In the genomic region with DNA sequence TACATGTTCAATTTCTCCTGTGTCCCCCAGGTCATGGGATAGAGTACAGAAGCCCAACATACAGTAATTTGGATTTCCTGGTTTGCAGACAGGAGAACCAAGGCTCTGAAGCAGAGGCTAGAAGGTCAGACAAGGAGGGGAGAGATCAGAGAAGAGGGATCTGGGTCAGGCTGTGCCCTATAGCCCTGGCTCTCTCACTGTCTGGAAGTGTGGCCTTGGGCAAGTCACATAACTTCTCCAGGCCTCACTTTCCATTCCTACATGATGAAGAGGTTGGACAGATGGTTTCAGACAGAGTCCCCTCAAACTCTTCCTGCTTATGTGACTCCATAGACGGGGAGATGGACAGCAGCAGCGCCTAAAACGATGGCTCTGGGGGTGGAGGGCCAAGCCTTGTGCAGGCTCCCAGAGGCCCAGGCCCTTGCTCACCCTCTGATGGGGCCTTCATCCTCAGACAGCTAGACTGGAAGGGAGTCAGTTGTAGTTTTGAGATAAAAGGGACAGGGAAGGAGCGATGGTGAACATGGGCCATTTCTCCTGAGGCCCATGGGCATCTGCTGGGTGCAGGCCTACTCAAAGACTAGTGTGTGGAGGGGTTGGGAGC, we compare ENCODE assay signal across 28 cellular contexts. TPM values are rescaled to one million over a fixed set of nuclear protein-coding genes. Genes with fewer than 3 reads are reported as not detected.
DNase-seq lines count a peak whose midpoint lies in the region; TF ChIP-seq lines count a peak whose summit lies in the region.
"Had no signal": no experiment of that assay in that cellular context is flagged by ENCODE, and none has a peak within 500 bp of the region (broad histone marks: within the 10 kb centered on the region; RNA-seq: fewer than 3 reads in every experiment).

No MANE protein-coding gene starts in this region.

- no peak overlapping the region for H3K4me3 Mint-ChIP-seq in activated naive CD4-positive, alpha-beta T cell treated with anti-CD3 and anti-CD28 coated beads, Interleukin-2, amount 10 ng/mL, durations not matched to agents 7 days and 5 days
- H3K4me3 Mint-ChIP-seq in activated T-helper 1 cell treated with anti-CD3 and anti-CD28 coated beads, Interleukin-12 subunit alpha, Interleukin-12 subunit beta, Interleukin-2, Interleukin-4 antibody, amounts not matched to agents 30 ng/mL and 10 ng/mL and 1 ng/mL, durations not matched to agents 14 hours and 24 hours and 36 hours = no peak overlapping the region
- H3K4me3 Mint-ChIP-seq in nephron = peak overlapping the region; percentile 71 to 80 (median 75)
- H3K4me3 Mint-ChIP-seq: stimulated activated memory B cell treated with anti-CD40 and anti-IgM and Interleukin-4, amounts not matched to agents 10 μg/mL and 1 μg/mL and 100 μg/mL, for 72 hours had no signal

- peaks cover 3% of the 10 kb centered on the region for H3K36me3 Mint-ChIP-seq in activated naive CD4-positive, alpha-beta T cell treated with anti-CD3 and anti-CD28 coated beads, Interleukin-2, amount 10 ng/mL, durations not matched to agents 7 days and 5 days
- H3K36me3 Mint-ChIP-seq in activated T-helper 1 cell treated with anti-CD3 and anti-CD28 coated beads, Interleukin-12 subunit alpha, Interleukin-12 subunit beta, Interleukin-2, Interleukin-4 antibody, amounts not matched to agents 30 ng/mL and 10 ng/mL and 1 ng/mL, durations not matched to agents 14 hours and 24 hours and 36 hours (ENCODE audit: low read depth) = peaks cover 6% of the 10 kb centered on the region
- no peaks in the 10 kb centered on the region for H3K36me3 Mint-ChIP-seq in nephron (ENCODE audit: low read depth)
- H3K36me3 Mint-ChIP-seq: IgD-negative memory B cell; naive B cell; stimulated activated memory B cell treated with anti-CD40 and anti-IgM and Interleukin-4, amounts not matched to agents 10 μg/mL and 1 μg/mL and 100 μg/mL, for 72 hours had no signal

- TF ChIP-seq CTCF in nephron (IDR thresholded peaks at IDR 0.05; ENCODE audit: unreplicated experiment in 3 of 3) (no peak), vagina (IDR thresholded peaks at IDR 0.05) (no peak)

- no peak overlapping the region for H3K4me3 ChIP-seq in vagina
- H3K4me3 ChIP-seq: HAP-1, right lobe of liver had no signal

- no peak for TF ChIP-seq POLR2A in vagina (IDR thresholded peaks at IDR 0.05)

- no peaks in the 10 kb centered on the region for H3K36me3 ChIP-seq in vagina
- H3K36me3 ChIP-seq: HAP-1, right lobe of liver had no signal

- H3K27ac Mint-ChIP-seq in activated naive CD4-positive, alpha-beta T cell treated with anti-CD3 and anti-CD28 coated beads, Interleukin-2, amount 10 ng/mL, durations not matched to agents 7 days and 5 days = peak overlapping the region; percentile 21
- peak overlapping the region; percentile 4 for H3K27ac Mint-ChIP-seq in activated T-helper 1 cell treated with anti-CD3 and anti-CD28 coated beads, Interleukin-12 subunit alpha, Interleukin-12 subunit beta, Interleukin-2, Interleukin-4 antibody, amounts not matched to agents 30 ng/mL and 10 ng/mL and 1 ng/mL, durations not matched to agents 14 hours and 24 hours and 36 hours
- H3K27ac Mint-ChIP-seq in nephron = no peak overlapping the region
- H3K27ac Mint-ChIP-seq: stimulated activated memory B cell treated with anti-CD40 and anti-IgM and Interleukin-4, amounts not matched to agents 10 μg/mL and 1 μg/mL and 100 μg/mL, for 72 hours had no signal

- H3K9me3 ChIP-seq in vagina = no peaks in the 10 kb centered on the region
- H3K9me3 ChIP-seq: HAP-1, right lobe of liver had no signal

- H3K27ac ChIP-seq in vagina = no peak overlapping the region
- H3K27ac ChIP-seq: right lobe of liver, VCaP had no signal

- H3K4me1 ChIP-seq in vagina = peaks cover 21% of the 10 kb centered on the region

- no peaks in the 10 kb centered on the region for H3K9me3 Mint-ChIP-seq in activated naive CD4-positive, alpha-beta T cell treated with anti-CD3 and anti-CD28 coated beads, Interleukin-2, amount 10 ng/mL, durations not matched to agents 7 days and 5 days
- H3K9me3 Mint-ChIP-seq in activated T-helper 1 cell treated with anti-CD3 and anti-CD28 coated beads, Interleukin-12 subunit alpha, Interleukin-12 subunit beta, Interleukin-2, Interleukin-4 antibody, amounts not matched to agents 30 ng/mL and 10 ng/mL and 1 ng/mL, durations not matched to agents 14 hours and 24 hours and 36 hours = no peaks in the 10 kb centered on the region
- H3K9me3 Mint-ChIP-seq in nephron = no peaks in the 10 kb centered on the region
- H3K9me3 Mint-ChIP-seq: IgD-negative memory B cell; naive B cell; stimulated activated memory B cell treated with anti-CD40 and anti-IgM and Interleukin-4, amounts not matched to agents 10 μg/mL and 1 μg/mL and 100 μg/mL, for 72 hours had no signal

- peaks cover 26% of the 10 kb centered on the region for H3K27me3 Mint-ChIP-seq in activated naive CD4-positive, alpha-beta T cell treated with anti-CD3 and anti-CD28 coated beads, Interleukin-2, amount 10 ng/mL, durations not matched to agents 7 days and 5 days
- peaks cover 11% of the 10 kb centered on the region for H3K27me3 Mint-ChIP-seq in activated T-helper 1 cell treated with anti-CD3 and anti-CD28 coated beads, Interleukin-12 subunit alpha, Interleukin-12 subunit beta, Interleukin-2, Interleukin-4 antibody, amounts not matched to agents 30 ng/mL and 10 ng/mL and 1 ng/mL, durations not matched to agents 14 hours and 24 hours and 36 hours (ENCODE audit: insufficient read depth)
- peaks cover 6% of the 10 kb centered on the region for H3K27me3 Mint-ChIP-seq in nephron (ENCODE audit: low read depth)
- H3K27me3 Mint-ChIP-seq: IgD-negative memory B cell had no signal

- intact Hi-C loops in activated T-helper 1 cell treated with anti-CD3 and anti-CD28 coated beads, Interleukin-12 subunit alpha, Interleukin-12 subunit beta, Interleukin-2, Interleukin-4 antibody, amounts not matched to agents 30 ng/mL and 10 ng/mL and 1 ng/mL, durations not matched to agents 14 hours and 24 hours and 36 hours (cut with micrococcal nuclease) = no loop called here
- intact Hi-C loops in vagina (cut with DNase I) = no loop called here

- DNase-seq in activated naive CD4-positive, alpha-beta T cell treated with anti-CD3 and anti-CD28 coated beads, Interleukin-2, amount 10 ng/mL, durations not matched to agents 7 days and 5 days = no peak
- DNase-seq in activated naive CD4-positive, alpha-beta T cell treated with Interleukin-2 at 50 U/mL for 16 hours = no peak
- DNase-seq in activated T-helper 1 cell treated with anti-CD3 and anti-CD28 coated beads, Interleukin-12 subunit alpha, Interleukin-12 subunit beta, Interleukin-2, Interleukin-4 antibody, amounts not matched to agents 30 ng/mL and 10 ng/mL and 1 ng/mL, durations not matched to agents 14 hours and 24 hours and 36 hours (ENCODE audit: low spot score) = no peak
- peak; percentile 40 to 65 for DNase-seq in vagina (ENCODE audit: extremely low spot score in 2 of 2)
- DNase-seq in GDM1 (lab: John Stamatoyannopoulos, UW) = no peak
- no peak for DNase-seq in NCI-H1092 (lab: John Stamatoyannopoulos, UW)
- DNase-seq in GM19238 (ENCODE audit: insufficient read length, low spot score) = no peak
- DNase-seq: activated effector memory CD4-positive, alpha-beta T cell treated with Interleukin-2 at 50 U/mL for 16 hours; cerebellar nuclear complex; COR-L47; dorsolateral prefrontal cortex; GF-D8; left ventricle myocardium superior; naive B cell; NCI-H1092 treated with DMSO at 0.1 percent for 48 hours; NCI-H187; NCI-H2171 treated with DMSO at 0.1 percent for 48 hours; NCI-H510A treated with DMSO at 0.1 percent for 48 hours; NK-92 treated with Interleukin-12 subunit alpha and Interleukin-12 subunit beta, amount 100 ng/mL, for 24 hours; PC-3; right lobe of liver; stimulated activated CD4-positive, alpha-beta T cell treated with anti-CD3 and anti-CD28 coated beads, Interleukin-12 subunit alpha, Interleukin-12 subunit beta, amount 100 ng/mL, for 4 hours; stimulated activated CD4-positive, alpha-beta T cell treated with anti-CD3 and anti-CD28 coated beads, Interleukin-4, amount 100 ng/mL, for 24 hours had no signal

- no peaks in the 10 kb centered on the region for H3K27me3 ChIP-seq in vagina
- H3K27me3 ChIP-seq: dorsolateral prefrontal cortex, right lobe of liver had no signal

- CTCF ChIA-PET in activated naive CD4-positive, alpha-beta T cell treated with anti-CD3 and anti-CD28 coated beads, Interleukin-2, amount 10 ng/mL, durations not matched to agents 7 days and 5 days (lab: Charles Lee) = interaction anchor here (0.6 kb wide), 1 partner anchor 24 kb away, joined by 3 read pairs; no protein-coding TSS in a partner anchor

- peaks cover 20% of the 10 kb centered on the region for H3K4me1 Mint-ChIP-seq in activated naive CD4-positive, alpha-beta T cell treated with anti-CD3 and anti-CD28 coated beads, Interleukin-2, amount 10 ng/mL, durations not matched to agents 7 days and 5 days
- peaks cover 28% of the 10 kb centered on the region for H3K4me1 Mint-ChIP-seq in activated T-helper 1 cell treated with anti-CD3 and anti-CD28 coated beads, Interleukin-12 subunit alpha, Interleukin-12 subunit beta, Interleukin-2, Interleukin-4 antibody, amounts not matched to agents 30 ng/mL and 10 ng/mL and 1 ng/mL, durations not matched to agents 14 hours and 24 hours and 36 hours (ENCODE audit: low read depth)
- H3K4me1 Mint-ChIP-seq in nephron = peaks cover 62% of the 10 kb centered on the region

RNA-seq across cellular contexts. Expression of gene TRIM62, which starts 2.9 kb away (rescaled TPM):
- 4.1 and 4.5 TPM in 2 replicates for total RNA-seq in activated T-helper 1 cell treated with anti-CD3 and anti-CD28 coated beads, Interleukin-12 subunit alpha, Interleukin-12 subunit beta, Interleukin-2, Interleukin-4 antibody, amounts not matched to agents 30 ng/mL and 10 ng/mL and 1 ng/mL, durations not matched to agents 14 hours and 24 hours and 36 hours
- total RNA-seq in vagina = 8.8 TPM

Comparison
In these comparisons a context has a peak if more than half of its experiments do, and no peak if none do; other contexts are left out.
1. DNase-seq: peak in vagina (2 of 2); none in activated naive CD4-positive, alpha-beta T cell treated with anti-CD3 and anti-CD28 coated beads, Interleukin-2, amount 10 ng/mL, durations not matched to agents 7 days and 5 days (single experiment), activated naive CD4-positive, alpha-beta T cell treated with Interleukin-2 at 50 U/mL for 16 hours (single experiment), activated T-helper 1 cell treated with anti-CD3 and anti-CD28 coated beads, Interleukin-12 subunit alpha, Interleukin-12 subunit beta, Interleukin-2, Interleukin-4 antibody, amounts not matched to agents 30 ng/mL and 10 ng/mL and 1 ng/mL, durations not matched to agents 14 hours and 24 hours and 36 hours (single experiment), GDM1 (single experiment), NCI-H1092 (single experiment) and GM19238 (single experiment).
2. H3K27ac Mint-ChIP-seq: peak in activated naive CD4-positive, alpha-beta T cell treated with anti-CD3 and anti-CD28 coated beads, Interleukin-2, amount 10 ng/mL, durations not matched to agents 7 days and 5 days (single experiment) and activated T-helper 1 cell treated with anti-CD3 and anti-CD28 coated beads, Interleukin-12 subunit alpha, Interleukin-12 subunit beta, Interleukin-2, Interleukin-4 antibody, amounts not matched to agents 30 ng/mL and 10 ng/mL and 1 ng/mL, durations not matched to agents 14 hours and 24 hours and 36 hours (single experiment); none in nephron (0 of 3).
3. H3K4me3 Mint-ChIP-seq: peak in nephron (3 of 3); none in activated naive CD4-positive, alpha-beta T cell treated with anti-CD3 and anti-CD28 coated beads, Interleukin-2, amount 10 ng/mL, durations not matched to agents 7 days and 5 days (single experiment) and activated T-helper 1 cell treated with anti-CD3 and anti-CD28 coated beads, Interleukin-12 subunit alpha, Interleukin-12 subunit beta, Interleukin-2, Interleukin-4 antibody, amounts not matched to agents 30 ng/mL and 10 ng/mL and 1 ng/mL, durations not matched to agents 14 hours and 24 hours and 36 hours (single experiment).